In genomic region chr19:7680606-7681335, GRCh38 we compare ENCODE assay signal across 1 cellular context.
A peak's percentile ranks its signal among the peaks of the same experiment; 100 is the strongest.
TF ChIP-seq lines count a peak whose summit lies in the region.

Gene TRAPPC5, plus strand, starts transcription at chr19:7680833. Its CDS starts 1,421 bp downstream, at chr19:7682254.

TF ChIP-seq in K562, 482 proteins besides CTCF, POLR2A, EP300 and RAD21 (continued from another document and continues in another):
- TF ChIP-seq ZNF407 (IDR thresholded peaks at IDR 0.05; ENCODE audit: low read depth) (no peak), VEZF1 (CRISPR knock-in tag; IDR thresholded peaks at IDR 0.05) (peak; percentile 56), ZNF584 (CRISPR knock-in tag; IDR thresholded peaks at IDR 0.05; ENCODE audit: low read depth) (no peak), KAT7 (CRISPR knock-in tag; IDR thresholded peaks at IDR 0.05; ENCODE audit: borderline replicate concordance) (no peak), FOXP1 (CRISPR knock-in tag; IDR thresholded peaks at IDR 0.05) (peak; percentile 80), TAF1 (IDR thresholded peaks at IDR 0.05; ENCODE audit: control insufficient read depth, extremely low read depth, insufficient read depth, low read length, severe bottlenecking) (peak; percentile 26), ZBED1 (IDR thresholded peaks at IDR 0.05) (no peak), MITF (IDR thresholded peaks at IDR 0.05) (no peak), TBP (optimal IDR thresholded peaks at IDR 0.05; ENCODE audit: low read depth, low read length) (peak; percentile 54), ZNF696 (CRISPR knock-in tag; conservative IDR thresholded peaks at IDR 0.05) (no peak), DMBX1 (CRISPR knock-in tag; IDR thresholded peaks at IDR 0.05; ENCODE audit: borderline replicate concordance) (no peak), NR4A1 (CRISPR knock-in tag; IDR thresholded peaks at IDR 0.05) (0 out of 2 replicates have a peak, but pooled peaks have one; percentile 58), NR4A1 (tag; IDR thresholded peaks at IDR 0.05) (no peak), GTF2F1 (IDR thresholded peaks at IDR 0.05; ENCODE audit: low read depth, low read length) (no peak), FOXM1 (IDR thresholded peaks at IDR 0.05; ENCODE audit: low read depth) (no peak), FOXM1 (CRISPR knock-in tag; IDR thresholded peaks at IDR 0.05; ENCODE audit: low read depth) (no peak), SMARCB1 (IDR thresholded peaks at IDR 0.05; ENCODE audit: insufficient read length, low read depth) (no peak), NONO (IDR thresholded peaks at IDR 0.05; ENCODE audit: low read depth in 2 of 2, low read length in 1 of 2) (peak in 1 of 2 experiments; percentile 71; a peak in 2 of 4 replicates), ATF1 (CRISPR knock-in tag; IDR thresholded peaks at IDR 0.05) (no peak), ATF1 (tag; IDR thresholded peaks at IDR 0.05) (peak; percentile 59), FIP1L1 (IDR thresholded peaks at IDR 0.05; ENCODE audit: low read depth, low read length, poor library complexity, severe bottlenecking) (peak; percentile 90)
- TF ChIP-seq, protein P1, sequence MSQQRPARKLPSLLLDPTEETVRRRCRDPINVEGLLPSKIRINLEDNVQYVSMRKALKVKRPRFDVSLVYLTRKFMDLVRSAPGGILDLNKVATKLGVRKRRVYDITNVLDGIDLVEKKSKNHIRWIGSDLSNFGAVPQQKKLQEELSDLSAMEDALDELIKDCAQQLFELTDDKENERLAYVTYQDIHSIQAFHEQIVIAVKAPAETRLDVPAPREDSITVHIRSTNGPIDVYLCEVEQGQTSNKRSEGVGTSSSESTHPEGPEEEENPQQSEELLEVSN (IDR thresholded peaks at IDR 0.05; ENCODE audit: borderline replicate concordance in 1 of 2, extremely low read depth in 1 of 2, insufficient read depth in 1 of 2, insufficient read length in 1 of 2, low read depth in 1 of 2, low read length in 1 of 2, poor library complexity in 1 of 2, severe bottlenecking in 1 of 2), result peak in 1 of 2 experiments; percentile 32
- TF ChIP-seq, protein P2, sequence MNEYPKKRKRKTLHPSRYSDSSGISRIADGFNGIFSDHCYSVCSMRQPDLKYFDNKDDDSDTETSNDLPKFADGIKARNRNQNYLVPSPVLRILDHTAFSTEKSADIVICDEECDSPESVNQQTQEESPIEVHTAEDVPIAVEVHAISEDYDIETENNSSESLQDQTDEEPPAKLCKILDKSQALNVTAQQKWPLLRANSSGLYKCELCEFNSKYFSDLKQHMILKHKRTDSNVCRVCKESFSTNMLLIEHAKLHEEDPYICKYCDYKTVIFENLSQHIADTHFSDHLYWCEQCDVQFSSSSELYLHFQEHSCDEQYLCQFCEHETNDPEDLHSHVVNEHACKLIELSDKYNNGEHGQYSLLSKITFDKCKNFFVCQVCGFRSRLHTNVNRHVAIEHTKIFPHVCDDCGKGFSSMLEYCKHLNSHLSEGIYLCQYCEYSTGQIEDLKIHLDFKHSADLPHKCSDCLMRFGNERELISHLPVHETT (CRISPR knock-in tag; conservative IDR thresholded peaks at IDR 0.05 in 1 of 2, IDR thresholded peaks at IDR 0.05 in 1 of 2), result no peak
- TF ChIP-seq, protein P3, sequence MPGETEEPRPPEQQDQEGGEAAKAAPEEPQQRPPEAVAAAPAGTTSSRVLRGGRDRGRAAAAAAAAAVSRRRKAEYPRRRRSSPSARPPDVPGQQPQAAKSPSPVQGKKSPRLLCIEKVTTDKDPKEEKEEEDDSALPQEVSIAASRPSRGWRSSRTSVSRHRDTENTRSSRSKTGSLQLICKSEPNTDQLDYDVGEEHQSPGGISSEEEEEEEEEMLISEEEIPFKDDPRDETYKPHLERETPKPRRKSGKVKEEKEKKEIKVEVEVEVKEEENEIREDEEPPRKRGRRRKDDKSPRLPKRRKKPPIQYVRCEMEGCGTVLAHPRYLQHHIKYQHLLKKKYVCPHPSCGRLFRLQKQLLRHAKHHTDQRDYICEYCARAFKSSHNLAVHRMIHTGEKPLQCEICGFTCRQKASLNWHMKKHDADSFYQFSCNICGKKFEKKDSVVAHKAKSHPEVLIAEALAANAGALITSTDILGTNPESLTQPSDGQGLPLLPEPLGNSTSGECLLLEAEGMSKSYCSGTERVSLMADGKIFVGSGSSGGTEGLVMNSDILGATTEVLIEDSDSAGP (CRISPR knock-in tag; IDR thresholded peaks at IDR 0.05), result no peak
- TF ChIP-seq, protein P4, sequence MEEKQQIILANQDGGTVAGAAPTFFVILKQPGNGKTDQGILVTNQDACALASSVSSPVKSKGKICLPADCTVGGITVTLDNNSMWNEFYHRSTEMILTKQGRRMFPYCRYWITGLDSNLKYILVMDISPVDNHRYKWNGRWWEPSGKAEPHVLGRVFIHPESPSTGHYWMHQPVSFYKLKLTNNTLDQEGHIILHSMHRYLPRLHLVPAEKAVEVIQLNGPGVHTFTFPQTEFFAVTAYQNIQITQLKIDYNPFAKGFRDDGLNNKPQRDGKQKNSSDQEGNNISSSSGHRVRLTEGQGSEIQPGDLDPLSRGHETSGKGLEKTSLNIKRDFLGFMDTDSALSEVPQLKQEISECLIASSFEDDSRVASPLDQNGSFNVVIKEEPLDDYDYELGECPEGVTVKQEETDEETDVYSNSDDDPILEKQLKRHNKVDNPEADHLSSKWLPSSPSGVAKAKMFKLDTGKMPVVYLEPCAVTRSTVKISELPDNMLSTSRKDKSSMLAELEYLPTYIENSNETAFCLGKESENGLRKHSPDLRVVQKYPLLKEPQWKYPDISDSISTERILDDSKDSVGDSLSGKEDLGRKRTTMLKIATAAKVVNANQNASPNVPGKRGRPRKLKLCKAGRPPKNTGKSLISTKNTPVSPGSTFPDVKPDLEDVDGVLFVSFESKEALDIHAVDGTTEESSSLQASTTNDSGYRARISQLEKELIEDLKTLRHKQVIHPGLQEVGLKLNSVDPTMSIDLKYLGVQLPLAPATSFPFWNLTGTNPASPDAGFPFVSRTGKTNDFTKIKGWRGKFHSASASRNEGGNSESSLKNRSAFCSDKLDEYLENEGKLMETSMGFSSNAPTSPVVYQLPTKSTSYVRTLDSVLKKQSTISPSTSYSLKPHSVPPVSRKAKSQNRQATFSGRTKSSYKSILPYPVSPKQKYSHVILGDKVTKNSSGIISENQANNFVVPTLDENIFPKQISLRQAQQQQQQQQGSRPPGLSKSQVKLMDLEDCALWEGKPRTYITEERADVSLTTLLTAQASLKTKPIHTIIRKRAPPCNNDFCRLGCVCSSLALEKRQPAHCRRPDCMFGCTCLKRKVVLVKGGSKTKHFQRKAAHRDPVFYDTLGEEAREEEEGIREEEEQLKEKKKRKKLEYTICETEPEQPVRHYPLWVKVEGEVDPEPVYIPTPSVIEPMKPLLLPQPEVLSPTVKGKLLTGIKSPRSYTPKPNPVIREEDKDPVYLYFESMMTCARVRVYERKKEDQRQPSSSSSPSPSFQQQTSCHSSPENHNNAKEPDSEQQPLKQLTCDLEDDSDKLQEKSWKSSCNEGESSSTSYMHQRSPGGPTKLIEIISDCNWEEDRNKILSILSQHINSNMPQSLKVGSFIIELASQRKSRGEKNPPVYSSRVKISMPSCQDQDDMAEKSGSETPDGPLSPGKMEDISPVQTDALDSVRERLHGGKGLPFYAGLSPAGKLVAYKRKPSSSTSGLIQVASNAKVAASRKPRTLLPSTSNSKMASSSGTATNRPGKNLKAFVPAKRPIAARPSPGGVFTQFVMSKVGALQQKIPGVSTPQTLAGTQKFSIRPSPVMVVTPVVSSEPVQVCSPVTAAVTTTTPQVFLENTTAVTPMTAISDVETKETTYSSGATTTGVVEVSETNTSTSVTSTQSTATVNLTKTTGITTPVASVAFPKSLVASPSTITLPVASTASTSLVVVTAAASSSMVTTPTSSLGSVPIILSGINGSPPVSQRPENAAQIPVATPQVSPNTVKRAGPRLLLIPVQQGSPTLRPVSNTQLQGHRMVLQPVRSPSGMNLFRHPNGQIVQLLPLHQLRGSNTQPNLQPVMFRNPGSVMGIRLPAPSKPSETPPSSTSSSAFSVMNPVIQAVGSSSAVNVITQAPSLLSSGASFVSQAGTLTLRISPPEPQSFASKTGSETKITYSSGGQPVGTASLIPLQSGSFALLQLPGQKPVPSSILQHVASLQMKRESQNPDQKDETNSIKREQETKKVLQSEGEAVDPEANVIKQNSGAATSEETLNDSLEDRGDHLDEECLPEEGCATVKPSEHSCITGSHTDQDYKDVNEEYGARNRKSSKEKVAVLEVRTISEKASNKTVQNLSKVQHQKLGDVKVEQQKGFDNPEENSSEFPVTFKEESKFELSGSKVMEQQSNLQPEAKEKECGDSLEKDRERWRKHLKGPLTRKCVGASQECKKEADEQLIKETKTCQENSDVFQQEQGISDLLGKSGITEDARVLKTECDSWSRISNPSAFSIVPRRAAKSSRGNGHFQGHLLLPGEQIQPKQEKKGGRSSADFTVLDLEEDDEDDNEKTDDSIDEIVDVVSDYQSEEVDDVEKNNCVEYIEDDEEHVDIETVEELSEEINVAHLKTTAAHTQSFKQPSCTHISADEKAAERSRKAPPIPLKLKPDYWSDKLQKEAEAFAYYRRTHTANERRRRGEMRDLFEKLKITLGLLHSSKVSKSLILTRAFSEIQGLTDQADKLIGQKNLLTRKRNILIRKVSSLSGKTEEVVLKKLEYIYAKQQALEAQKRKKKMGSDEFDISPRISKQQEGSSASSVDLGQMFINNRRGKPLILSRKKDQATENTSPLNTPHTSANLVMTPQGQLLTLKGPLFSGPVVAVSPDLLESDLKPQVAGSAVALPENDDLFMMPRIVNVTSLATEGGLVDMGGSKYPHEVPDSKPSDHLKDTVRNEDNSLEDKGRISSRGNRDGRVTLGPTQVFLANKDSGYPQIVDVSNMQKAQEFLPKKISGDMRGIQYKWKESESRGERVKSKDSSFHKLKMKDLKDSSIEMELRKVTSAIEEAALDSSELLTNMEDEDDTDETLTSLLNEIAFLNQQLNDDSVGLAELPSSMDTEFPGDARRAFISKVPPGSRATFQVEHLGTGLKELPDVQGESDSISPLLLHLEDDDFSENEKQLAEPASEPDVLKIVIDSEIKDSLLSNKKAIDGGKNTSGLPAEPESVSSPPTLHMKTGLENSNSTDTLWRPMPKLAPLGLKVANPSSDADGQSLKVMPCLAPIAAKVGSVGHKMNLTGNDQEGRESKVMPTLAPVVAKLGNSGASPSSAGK (IDR thresholded peaks at IDR 0.05), result no peak
